ENCODE assay signal across 22 cellular contexts in genomic region chr5:107322936-107323335, GRCh38.
"Had no signal": no experiment of that assay in that cellular context is flagged by ENCODE, and none has a peak within 500 bp of the region (broad histone marks: within the 10 kb centered on the region; RNA-seq: fewer than 3 reads in every experiment).

No MANE protein-coding gene starts in this region.

- H3K27ac ChIP-seq: epithelial cell of prostate, gastroesophageal sphincter, heart right ventricle, neural progenitor cell, parathyroid adenoma had no signal

- H3K27me3 ChIP-seq: gastroesophageal sphincter, heart right ventricle, neural progenitor cell had no signal

- H3K4me3 ChIP-seq: gastroesophageal sphincter, heart right ventricle, mucosa of descending colon, neural progenitor cell, smooth muscle cell had no signal

- H3K4me1 ChIP-seq: gastroesophageal sphincter, neural progenitor cell, parathyroid adenoma had no signal

- H3K9ac ChIP-seq: neural progenitor cell, parathyroid adenoma had no signal

- H3K9me3 ChIP-seq: gastroesophageal sphincter, heart right ventricle, mucosa of descending colon had no signal

- ATAC-seq: activated CD4-positive, alpha-beta T cell treated with anti-CD3 and anti-CD28 coated beads for 36 hours; activated CD8-positive, alpha-beta memory T cell treated with anti-CD3 and anti-CD28 coated beads, Interleukin-2, amount 10 ng/mL, durations not matched to agents 7 days and 5 days; activated T-helper 17 cell treated with anti-CD3 and anti-CD28 coated beads, Interleukin-2, amount 50 U/mL, for 72 hours; effector memory CD8-positive, alpha-beta T cell; gastroesophageal sphincter; heart right ventricle; mucosa of descending colon; sciatic nerve; stimulated activated memory B cell treated with anti-CD40 and anti-IgM and Interleukin-4, amounts not matched to agents 10 μg/mL and 1 μg/mL and 100 μg/mL, for 72 hours; WTC11 had no signal

- DNase-seq: activated CD4-positive, alpha-beta memory T cell treated with anti-CD3 and anti-CD28 coated beads for 36 hours; activated CD4-positive, alpha-beta T cell treated with anti-CD3 and anti-CD28 coated beads for 36 hours; activated CD8-positive, alpha-beta memory T cell treated with anti-CD3 and anti-CD28 coated beads, Interleukin-2, amount 10 ng/mL, durations not matched to agents 7 days and 5 days; activated naive CD4-positive, alpha-beta T cell; activated naive CD8-positive, alpha-beta T cell treated with anti-CD3 and anti-CD28 coated beads for 36 hours; activated T-cell treated with anti-CD3 and anti-CD28 coated beads, Interleukin-2, amount 50 U/mL, for 1 hour; amygdala; effector memory CD8-positive, alpha-beta T cell; heart right ventricle; immature natural killer cell; mucosa of descending colon; naive B cell; stimulated activated CD4-positive, alpha-beta T cell treated with anti-CD3 and anti-CD28 coated beads, Interleukin-4, amount 100 ng/mL, for 4 hours had no signal

- H3K36me3 ChIP-seq: gastroesophageal sphincter, heart right ventricle, neural progenitor cell had no signal
